In the genomic region with DNA sequence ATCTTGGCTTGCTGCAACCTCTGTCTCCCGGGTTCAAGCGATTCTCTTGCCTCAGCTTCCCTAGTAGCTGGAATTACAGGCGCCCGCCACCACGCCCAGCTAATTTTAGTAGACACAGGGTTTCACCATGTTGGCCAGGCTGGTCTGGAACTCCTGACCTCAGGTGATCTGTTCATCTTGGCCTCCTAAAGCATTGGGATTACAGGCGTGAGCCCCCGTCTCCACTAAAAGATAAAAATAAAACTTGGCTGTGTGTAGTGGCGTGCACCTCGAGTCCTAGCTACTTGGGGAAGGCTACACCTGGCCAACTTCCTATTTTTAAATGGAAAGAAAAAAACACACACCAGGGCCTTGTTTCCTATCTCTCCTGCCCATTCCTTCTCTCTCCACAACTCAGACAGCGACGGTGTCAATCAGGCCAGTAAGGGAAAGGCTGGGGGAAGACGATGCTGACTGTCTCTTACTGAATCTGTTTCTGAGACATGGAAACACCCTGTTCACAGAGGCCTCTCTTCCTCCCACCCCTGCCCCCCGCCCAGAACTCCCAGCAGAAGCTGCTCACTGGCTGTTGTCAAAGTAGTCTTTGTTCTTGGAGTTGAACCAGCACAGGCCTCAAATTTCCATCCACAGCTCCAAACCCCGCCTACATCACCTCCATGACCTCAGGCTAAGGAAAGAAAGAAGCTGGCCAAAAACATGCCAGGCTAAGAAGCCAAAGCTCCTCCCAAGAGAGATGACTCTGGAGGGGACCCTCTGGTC, we compare ENCODE assay signal across 9 cellular contexts.
DNase-seq lines count a peak whose midpoint lies in the region; ATAC-seq and TF ChIP-seq lines count a peak whose summit lies in the region.
"Had no signal": no experiment of that assay in that cellular context is flagged by ENCODE, and none has a peak within 500 bp of the region (broad histone marks: within the 10 kb centered on the region; RNA-seq: fewer than 3 reads in every experiment).

No MANE protein-coding gene starts in this region.

- H3K27ac ChIP-seq in heart left ventricle (peak overlapping the region; percentile 74 to 92 (median 79)), rectal smooth muscle tissue (ENCODE audit: low read depth, low read length) (peak overlapping the region; percentile 82)

- H3K9me3 Mint-ChIP-seq in WTC11: no peaks in the 10 kb centered on the region

- TF ChIP-seq CTCF in WTC11 (IDR thresholded peaks at IDR 0.05) (no peak), heart left ventricle (IDR thresholded peaks at IDR 0.05) (no peak)

- no peaks in the 10 kb centered on the region for H3K27me3 Mint-ChIP-seq in WTC11 (ENCODE audit: low read depth)

- WGBS in heart left ventricle, 4 donors: 31 to 40% (median 33%) methylated on average over 14 of the region's 14 CpGs

- no peaks in the 10 kb centered on the region for H3K36me3 Mint-ChIP-seq in WTC11

- POLR2A ChIA-PET in WTC11 (lab: Charles Lee): no interaction called here

- H3K4me1 ChIP-seq in heart left ventricle (peaks cover 8 to 61% (median 47%) of the 10 kb centered on the region in 12 donors), rectal smooth muscle tissue (ENCODE audit: control insufficient read depth, insufficient read depth, low read length) (peaks cover 40% of the 10 kb centered on the region)

- H3K27me3 ChIP-seq in heart left ventricle (no peaks in the 10 kb centered on the region), rectal smooth muscle tissue (ENCODE audit: control insufficient read depth, insufficient read depth, low read length) (no peaks in the 10 kb centered on the region)

- H3K4me3 ChIP-seq in heart left ventricle (no peak overlapping the region), rectal smooth muscle tissue (ENCODE audit: low read length) (peak overlapping the region; percentile 36)

- H3K9me3 ChIP-seq in heart left ventricle: no peaks in the 10 kb centered on the region

- CTCF ChIA-PET in WTC11 (lab: Charles Lee): interaction anchor here (0.6 to 1.9 kb wide), 5 partner anchors 10 to 117 kb away, joined by 3 to 6 read pairs (median 4); a partner anchor contains a TSS

- H3K27ac Mint-ChIP-seq in WTC11: peak overlapping the region; percentile 90

- no peak overlapping the region for H3K9ac ChIP-seq in rectal smooth muscle tissue (ENCODE audit: low read length)

- intact Hi-C loops in heart left ventricle (cut with DNase I): loop anchor here in 6 of 10 donors (1.0 to 10.0 kb wide), 8 partner anchors 18 to 172 kb away; a partner anchor contains a TSS

- DNase-seq in ELF-1 (ENCODE audit: low read depth, low spot score) (peak; percentile 93), WTC11 (ENCODE audit: low spot score) (peak; percentile 31), heart left ventricle (peak; percentile 69 to 85 (median 79)), NK-92 (lab: John Stamatoyannopoulos, UW; ENCODE audit: unreplicated experiment) (no peak)
- DNase-seq: NCI-H2029 treated with DMSO at 0.1 percent for 48 hours had no signal

- TF ChIP-seq POLR2A in heart left ventricle (IDR thresholded peaks at IDR 0.05): no peak

- no peak overlapping the region for H3K4me3 Mint-ChIP-seq in WTC11

- H3K36me3 ChIP-seq in heart left ventricle: no peaks in the 10 kb centered on the region
- no peaks in the 10 kb centered on the region for H3K36me3 ChIP-seq in rectal smooth muscle tissue (ENCODE audit: control insufficient read depth, insufficient read depth, low read length)

- H3K4me1 Mint-ChIP-seq in WTC11: peaks cover 66% of the 10 kb centered on the region

- peak; percentile 22; the same call in 1 of the 2 replicates for ATAC-seq in WTC11
- peak; percentile 78 to 87 (median 84) for ATAC-seq in heart left ventricle
- no peak for ATAC-seq in HG02588 (IDR thresholded peaks at IDR 0.05; ENCODE audit: unreplicated experiment)
- ATAC-seq in HG03460 (IDR thresholded peaks at IDR 0.05; ENCODE audit: unreplicated experiment): no peak
- ATAC-seq in GM19035 (IDR thresholded peaks at IDR 0.05; ENCODE audit: unreplicated experiment): no peak

TF ChIP-seq in WTC11, 78 proteins besides CTCF, POLR2A, EP300 and RAD21:
- TF ChIP-seq TEAD1 (CRISPR knock-in tag; IDR thresholded peaks at IDR 0.05) (no peak), NFATC4 (CRISPR knock-in tag; IDR thresholded peaks at IDR 0.05) (no peak), SOX15 (CRISPR knock-in tag; IDR thresholded peaks at IDR 0.05) (no peak), MXD4 (CRISPR knock-in tag; IDR thresholded peaks at IDR 0.05; ENCODE audit: borderline replicate concordance) (no peak), ZNF317 (CRISPR knock-in tag; IDR thresholded peaks at IDR 0.05; ENCODE audit: borderline replicate concordance, low read depth) (no peak)
- TF ChIP-seq, protein P1, sequence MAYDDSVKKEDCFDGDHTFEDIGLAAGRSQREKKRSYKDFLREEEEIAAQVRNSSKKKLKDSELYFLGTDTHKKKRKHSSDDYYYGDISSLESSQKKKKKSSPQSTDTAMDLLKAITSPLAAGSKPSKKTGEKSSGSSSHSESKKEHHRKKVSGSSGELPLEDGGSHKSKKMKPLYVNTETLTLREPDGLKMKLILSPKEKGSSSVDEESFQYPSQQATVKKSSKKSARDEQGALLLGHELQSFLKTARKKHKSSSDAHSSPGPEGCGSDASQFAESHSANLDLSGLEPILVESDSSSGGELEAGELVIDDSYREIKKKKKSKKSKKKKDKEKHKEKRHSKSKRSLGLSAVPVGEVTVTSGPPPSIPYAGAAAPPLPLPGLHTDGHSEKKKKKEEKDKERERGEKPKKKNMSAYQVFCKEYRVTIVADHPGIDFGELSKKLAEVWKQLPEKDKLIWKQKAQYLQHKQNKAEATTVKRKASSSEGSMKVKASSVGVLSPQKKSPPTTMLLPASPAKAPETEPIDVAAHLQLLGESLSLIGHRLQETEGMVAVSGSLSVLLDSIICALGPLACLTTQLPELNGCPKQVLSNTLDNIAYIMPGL (CRISPR knock-in tag; IDR thresholded peaks at IDR 0.05): no peak
- TF ChIP-seq, protein P2, sequence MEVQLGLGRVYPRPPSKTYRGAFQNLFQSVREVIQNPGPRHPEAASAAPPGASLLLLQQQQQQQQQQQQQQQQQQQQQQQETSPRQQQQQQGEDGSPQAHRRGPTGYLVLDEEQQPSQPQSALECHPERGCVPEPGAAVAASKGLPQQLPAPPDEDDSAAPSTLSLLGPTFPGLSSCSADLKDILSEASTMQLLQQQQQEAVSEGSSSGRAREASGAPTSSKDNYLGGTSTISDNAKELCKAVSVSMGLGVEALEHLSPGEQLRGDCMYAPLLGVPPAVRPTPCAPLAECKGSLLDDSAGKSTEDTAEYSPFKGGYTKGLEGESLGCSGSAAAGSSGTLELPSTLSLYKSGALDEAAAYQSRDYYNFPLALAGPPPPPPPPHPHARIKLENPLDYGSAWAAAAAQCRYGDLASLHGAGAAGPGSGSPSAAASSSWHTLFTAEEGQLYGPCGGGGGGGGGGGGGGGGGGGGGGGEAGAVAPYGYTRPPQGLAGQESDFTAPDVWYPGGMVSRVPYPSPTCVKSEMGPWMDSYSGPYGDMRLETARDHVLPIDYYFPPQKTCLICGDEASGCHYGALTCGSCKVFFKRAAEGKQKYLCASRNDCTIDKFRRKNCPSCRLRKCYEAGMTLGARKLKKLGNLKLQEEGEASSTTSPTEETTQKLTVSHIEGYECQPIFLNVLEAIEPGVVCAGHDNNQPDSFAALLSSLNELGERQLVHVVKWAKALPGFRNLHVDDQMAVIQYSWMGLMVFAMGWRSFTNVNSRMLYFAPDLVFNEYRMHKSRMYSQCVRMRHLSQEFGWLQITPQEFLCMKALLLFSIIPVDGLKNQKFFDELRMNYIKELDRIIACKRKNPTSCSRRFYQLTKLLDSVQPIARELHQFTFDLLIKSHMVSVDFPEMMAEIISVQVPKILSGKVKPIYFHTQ (CRISPR knock-in tag; IDR thresholded peaks at IDR 0.05): no peak
- TF ChIP-seq, protein P3, sequence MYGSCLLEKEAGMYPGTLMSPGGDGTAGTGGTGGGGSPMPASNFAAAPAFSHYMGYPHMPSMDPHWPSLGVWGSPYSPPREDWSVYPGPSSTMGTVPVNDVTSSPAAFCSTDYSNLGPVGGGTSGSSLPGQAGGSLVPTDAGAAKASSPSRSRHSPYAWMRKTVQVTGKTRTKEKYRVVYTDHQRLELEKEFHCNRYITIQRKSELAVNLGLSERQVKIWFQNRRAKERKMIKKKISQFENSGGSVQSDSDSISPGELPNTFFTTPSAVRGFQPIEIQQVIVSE (CRISPR knock-in tag; IDR thresholded peaks at IDR 0.05; ENCODE audit: borderline replicate concordance): no peak
- TF ChIP-seq, protein P4, sequence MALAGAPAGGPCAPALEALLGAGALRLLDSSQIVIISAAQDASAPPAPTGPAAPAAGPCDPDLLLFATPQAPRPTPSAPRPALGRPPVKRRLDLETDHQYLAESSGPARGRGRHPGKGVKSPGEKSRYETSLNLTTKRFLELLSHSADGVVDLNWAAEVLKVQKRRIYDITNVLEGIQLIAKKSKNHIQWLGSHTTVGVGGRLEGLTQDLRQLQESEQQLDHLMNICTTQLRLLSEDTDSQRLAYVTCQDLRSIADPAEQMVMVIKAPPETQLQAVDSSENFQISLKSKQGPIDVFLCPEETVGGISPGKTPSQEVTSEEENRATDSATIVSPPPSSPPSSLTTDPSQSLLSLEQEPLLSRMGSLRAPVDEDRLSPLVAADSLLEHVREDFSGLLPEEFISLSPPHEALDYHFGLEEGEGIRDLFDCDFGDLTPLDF (CRISPR knock-in tag; IDR thresholded peaks at IDR 0.05): no peak
- TF ChIP-seq, protein P5, sequence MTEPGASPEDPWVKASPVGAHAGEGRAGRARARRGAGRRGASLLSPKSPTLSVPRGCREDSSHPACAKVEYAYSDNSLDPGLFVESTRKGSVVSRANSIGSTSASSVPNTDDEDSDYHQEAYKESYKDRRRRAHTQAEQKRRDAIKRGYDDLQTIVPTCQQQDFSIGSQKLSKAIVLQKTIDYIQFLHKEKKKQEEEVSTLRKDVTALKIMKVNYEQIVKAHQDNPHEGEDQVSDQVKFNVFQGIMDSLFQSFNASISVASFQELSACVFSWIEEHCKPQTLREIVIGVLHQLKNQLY (CRISPR knock-in tag; IDR thresholded peaks at IDR 0.05): no peak
TF ChIP-seq in WTC11: peak in this region for 0.

Comparison
In these comparisons a context has a peak if more than half of its experiments do, and no peak if none do; other contexts are left out.
1. ATAC-seq: peak in WTC11 (single experiment) and heart left ventricle (4 of 4); none in HG02588 (single experiment), HG03460 (single experiment) and GM19035 (single experiment).